In the genomic region with DNA sequence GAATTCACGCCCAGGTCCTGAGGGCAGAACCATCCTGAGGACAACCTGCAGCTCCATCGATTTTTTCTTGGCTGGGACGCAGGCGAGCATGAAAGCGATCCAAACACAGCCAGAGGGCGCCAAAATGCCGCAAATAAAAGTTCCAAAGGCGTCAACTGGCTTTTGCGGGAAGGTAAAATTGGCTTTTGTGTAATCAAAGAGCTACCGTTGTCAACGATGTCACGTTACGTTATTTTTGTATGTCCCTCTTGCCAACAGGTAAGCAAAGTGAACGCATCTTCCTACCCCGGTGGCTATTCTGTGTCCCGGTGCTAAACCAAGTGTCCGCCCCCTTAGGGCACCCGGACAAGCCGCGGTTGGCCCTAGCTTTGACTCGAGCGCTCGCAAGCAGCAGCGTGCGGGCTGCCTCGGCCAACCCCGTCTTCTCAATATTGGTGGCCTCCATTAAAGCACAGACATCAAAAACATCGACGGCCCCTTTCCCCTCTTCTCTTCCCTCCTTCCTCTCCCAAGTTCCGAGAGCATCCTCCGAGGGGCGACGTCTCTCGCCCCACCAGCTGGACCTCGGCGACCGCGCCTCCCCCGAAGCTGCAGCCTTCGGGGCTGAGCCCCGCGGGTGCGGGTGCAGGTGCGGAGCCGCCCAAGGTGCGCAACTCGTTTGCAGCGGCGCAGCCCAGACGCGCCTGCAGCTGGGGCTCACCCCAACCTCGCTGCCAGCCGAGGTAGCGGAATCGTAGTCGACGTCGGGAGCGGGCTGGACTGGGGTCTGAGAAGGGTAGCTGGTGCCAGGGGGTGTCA, we compare ENCODE assay signal across 8 cellular contexts. TPM values are rescaled to one million over a fixed set of nuclear protein-coding genes. Genes with fewer than 3 reads are reported as not detected.
DNase-seq lines count a peak whose midpoint lies in the region; ATAC-seq, FAIRE-seq and TF ChIP-seq lines count a peak whose summit lies in the region.

No MANE protein-coding gene starts in this region.

- BruUV-seq in endothelial cell of umbilical vein (replicated peaks; lab: Mats Ljungman, UMichigan), result no TSS peak

- H3K9me3 Mint-ChIP-seq in CD8-positive, alpha-beta T cell, result no peaks in the 10 kb centered on the region
- H3K9me3 Mint-ChIP-seq in activated CD4-positive, alpha-beta T cell treated with anti-CD3 and anti-CD28 coated beads, Interleukin-2, amount 10 ng/mL, durations not matched to agents 24 days and 14 days, result no peaks in the 10 kb centered on the region
- H3K9me3 Mint-ChIP-seq in stimulated activated memory B cell treated with anti-CD40 and anti-IgM and Interleukin-4, amounts not matched to agents 10 μg/mL and 1 μg/mL and 100 μg/mL, for 72 hours, result no peaks in the 10 kb centered on the region

- no peaks in the 10 kb centered on the region for H3K9me1 ChIP-seq in endothelial cell of umbilical vein (replicated peaks; ENCODE audit: control insufficient read depth, extremely low read depth, insufficient read depth, low read length)

- no peak for TF ChIP-seq CTCF in CD8-positive, alpha-beta T cell (IDR thresholded peaks at IDR 0.05)
- TF ChIP-seq CTCF in endothelial cell of umbilical vein (IDR thresholded peaks at IDR 0.05; ENCODE audit: extremely low read depth in 1 of 2, insufficient read depth in 1 of 2, low read depth in 1 of 2, low read length in 2 of 2), result peak; percentile 74 to 87

- H2AFZ ChIP-seq in endothelial cell of umbilical vein (ENCODE audit: low read depth, low read length), result peak overlapping the region; percentile 88

- peaks cover 10% of the 10 kb centered on the region for H3K4me1 ChIP-seq in CD8-positive, alpha-beta T cell (ENCODE audit: insufficient read depth, low read length)
- peaks cover 24% of the 10 kb centered on the region for H3K4me1 ChIP-seq in endothelial cell of umbilical vein (ENCODE audit: control insufficient read depth, extremely low read depth, insufficient read depth, low read length)

- peaks cover 39% of the 10 kb centered on the region for H3K79me2 ChIP-seq in endothelial cell of umbilical vein (ENCODE audit: control insufficient read depth, insufficient read depth, low read length)

- H3K9ac ChIP-seq in endothelial cell of umbilical vein (replicated peaks; ENCODE audit: extremely low read depth, insufficient read depth, low read length), result no peak overlapping the region

- H3K27ac Mint-ChIP-seq in CD8-positive, alpha-beta T cell, result no peak overlapping the region
- no peak overlapping the region for H3K27ac Mint-ChIP-seq in activated CD4-positive, alpha-beta T cell treated with anti-CD3 and anti-CD28 coated beads, Interleukin-2, amount 10 ng/mL, durations not matched to agents 24 days and 14 days
- H3K27ac Mint-ChIP-seq in stimulated activated memory B cell treated with anti-CD40 and anti-IgM and Interleukin-4, amounts not matched to agents 10 μg/mL and 1 μg/mL and 100 μg/mL, for 72 hours, result peak overlapping the region; percentile 89

- no peak for TF ChIP-seq POLR2A in endothelial cell of umbilical vein (IDR thresholded peaks at IDR 0.05; ENCODE audit: low read depth, low read length)

- no peak for ATAC-seq in CD8-positive, alpha-beta T cell
- ATAC-seq in GM19397 (IDR thresholded peaks at IDR 0.05; ENCODE audit: unreplicated experiment) (peak; percentile 35), HG03457 (IDR thresholded peaks at IDR 0.05; ENCODE audit: unreplicated experiment) (peak; percentile 32)
- ATAC-seq in stimulated activated memory B cell treated with anti-CD40 and anti-IgM and Interleukin-4, amounts not matched to agents 10 μg/mL and 1 μg/mL and 100 μg/mL, for 72 hours, result peak; percentile 68

- intact Hi-C loops in CD8-positive, alpha-beta T cell (cut with DNase I, micrococcal nuclease), result loop anchor here in 1 of 2 experiments (5.0 kb wide), 1 partner anchor 1101 kb away; no protein-coding TSS in a partner anchor
- intact Hi-C loops in activated CD4-positive, alpha-beta T cell treated with anti-CD3 and anti-CD28 coated beads, Interleukin-2, amount 10 ng/mL, durations not matched to agents 24 days and 14 days (cut with micrococcal nuclease), result loop anchor here (1.0 kb wide), 1 partner anchor 1098 kb away; no protein-coding TSS in a partner anchor
- intact Hi-C loops in endothelial cell of umbilical vein (cut with micrococcal nuclease), result loop anchor here (1.0 to 2.0 kb wide), 3 partner anchors 220 to 1098 kb away; no protein-coding TSS in a partner anchor

- peak overlapping the region; percentile 84 for H3K4me2 ChIP-seq in endothelial cell of umbilical vein (ENCODE audit: insufficient read depth, low read length)

- peaks cover 37% of the 10 kb centered on the region for H3K27me3 Mint-ChIP-seq in CD8-positive, alpha-beta T cell (ENCODE audit: low read depth)
- H3K27me3 Mint-ChIP-seq in activated CD4-positive, alpha-beta T cell treated with anti-CD3 and anti-CD28 coated beads, Interleukin-2, amount 10 ng/mL, durations not matched to agents 24 days and 14 days, result peaks cover 43% of the 10 kb centered on the region
- H3K27me3 Mint-ChIP-seq in stimulated activated memory B cell treated with anti-CD40 and anti-IgM and Interleukin-4, amounts not matched to agents 10 μg/mL and 1 μg/mL and 100 μg/mL, for 72 hours, result no peaks in the 10 kb centered on the region

- peak in 1 of 7 experiments; percentile 11 for DNase-seq in CD8-positive, alpha-beta T cell
- peak; percentile 96 for DNase-seq in NCI-H446 (lab: John Stamatoyannopoulos, UW)
- peak; percentile 83 for DNase-seq in activated CD4-positive, alpha-beta T cell treated with anti-CD3 and anti-CD28 coated beads, Interleukin-2, amount 10 ng/mL, durations not matched to agents 24 days and 14 days
- peak; percentile 87 for DNase-seq in endothelial cell of umbilical vein (ENCODE audit: low read depth, low spot score)
- DNase-seq in medulla oblongata (ENCODE audit: extremely low spot score), result peak; percentile 91

- no peaks in the 10 kb centered on the region for H3K36me3 Mint-ChIP-seq in CD8-positive, alpha-beta T cell
- H3K36me3 Mint-ChIP-seq in activated CD4-positive, alpha-beta T cell treated with anti-CD3 and anti-CD28 coated beads, Interleukin-2, amount 10 ng/mL, durations not matched to agents 24 days and 14 days (ENCODE audit: low read depth), result peaks cover 3% of the 10 kb centered on the region
- peaks cover 18% of the 10 kb centered on the region for H3K36me3 Mint-ChIP-seq in stimulated activated memory B cell treated with anti-CD40 and anti-IgM and Interleukin-4, amounts not matched to agents 10 μg/mL and 1 μg/mL and 100 μg/mL, for 72 hours

- no peak overlapping the region for H3K27ac ChIP-seq in CD8-positive, alpha-beta T cell (ENCODE audit: low read depth, low read length)
- no peak overlapping the region for H3K27ac ChIP-seq in endothelial cell of umbilical vein (ENCODE audit: insufficient read depth, low read depth, low read length)

- H4K20me1 ChIP-seq in endothelial cell of umbilical vein (replicated peaks; ENCODE audit: control insufficient read depth, extremely low read depth, insufficient read depth, low read length), result no peaks in the 10 kb centered on the region

- H3K36me3 ChIP-seq in CD8-positive, alpha-beta T cell (ENCODE audit: insufficient read depth, low read length), result no peaks in the 10 kb centered on the region
- H3K36me3 ChIP-seq in endothelial cell of umbilical vein (ENCODE audit: control insufficient read depth in 2 of 2, extremely low read depth in 1 of 2, insufficient read depth in 2 of 2, low read length in 2 of 2), result no peaks in the 10 kb centered on the region

- no peak overlapping the region for H3K4me3 ChIP-seq in CD8-positive, alpha-beta T cell (ENCODE audit: low read depth, low read length)
- H3K4me3 ChIP-seq in endothelial cell of umbilical vein (replicated peaks in 1 of 3; ENCODE audit: insufficient read depth in 1 of 3, low read depth in 1 of 3, low read length in 3 of 3), result peak overlapping the region; percentile 45 to 87 (median 63)

- CTCF ChIA-PET in CD8-positive, alpha-beta T cell (lab: Charles Lee), result interaction anchor here (0.6 to 1.0 kb wide), 2 partner anchors 26 to 401 kb away, joined by 4 read pairs; no protein-coding TSS in a partner anchor
- CTCF ChIA-PET in endothelial cell of umbilical vein (lab: Charles Lee), result interaction anchor here (0.6 to 6.2 kb wide), 95 partner anchors 8 to 1483 kb away, joined by 3 to 333 read pairs (median 4); no protein-coding TSS in a partner anchor

- H3K4me3 Mint-ChIP-seq in CD8-positive, alpha-beta T cell, result peak overlapping the region; percentile 58
- H3K4me3 Mint-ChIP-seq in activated CD4-positive, alpha-beta T cell treated with anti-CD3 and anti-CD28 coated beads, Interleukin-2, amount 10 ng/mL, durations not matched to agents 24 days and 14 days, result peak overlapping the region; percentile 55
- H3K4me3 Mint-ChIP-seq in stimulated activated memory B cell treated with anti-CD40 and anti-IgM and Interleukin-4, amounts not matched to agents 10 μg/mL and 1 μg/mL and 100 μg/mL, for 72 hours, result peak overlapping the region; percentile 88

- POLR2A ChIA-PET in CD8-positive, alpha-beta T cell (lab: Charles Lee), result no interaction called here
- POLR2A ChIA-PET in endothelial cell of umbilical vein (lab: Charles Lee), result interaction anchor here (0.6 to 2.1 kb wide), 4 partner anchors 10 to 1089 kb away, joined by 3 to 8 read pairs (median 5); no protein-coding TSS in a partner anchor

- peaks cover 17% of the 10 kb centered on the region for H3K27me3 ChIP-seq in CD8-positive, alpha-beta T cell (ENCODE audit: insufficient read depth, low read length)
- H3K27me3 ChIP-seq in endothelial cell of umbilical vein (ENCODE audit: control insufficient read depth in 2 of 2, insufficient read depth in 2 of 2, low read length in 2 of 2), result peaks cover 5 to 10% of the 10 kb centered on the region in 2 experiments

- dilution Hi-C loops in endothelial cell of umbilical vein (cut with MboI; ENCODE audit: extremely low pct_ligation_motif_present, low sequenced_read_pairs), result no loop called here

- FAIRE-seq in endothelial cell of umbilical vein (lab: Jason Lieb, UNC), result peak; percentile 89

- H3K4me1 Mint-ChIP-seq in CD8-positive, alpha-beta T cell (ENCODE audit: low read depth), result peaks cover 13% of the 10 kb centered on the region
- peaks cover 6% of the 10 kb centered on the region for H3K4me1 Mint-ChIP-seq in activated CD4-positive, alpha-beta T cell treated with anti-CD3 and anti-CD28 coated beads, Interleukin-2, amount 10 ng/mL, durations not matched to agents 24 days and 14 days
- peaks cover 60% of the 10 kb centered on the region for H3K4me1 Mint-ChIP-seq in stimulated activated memory B cell treated with anti-CD40 and anti-IgM and Interleukin-4, amounts not matched to agents 10 μg/mL and 1 μg/mL and 100 μg/mL, for 72 hours

- H3K9me3 ChIP-seq in CD8-positive, alpha-beta T cell (ENCODE audit: low read length), result no peaks in the 10 kb centered on the region
- H3K9me3 ChIP-seq in endothelial cell of umbilical vein (replicated peaks; ENCODE audit: control insufficient read depth, insufficient read depth, low read length), result no peaks in the 10 kb centered on the region

RNA-seq across cellular contexts. Expression of gene BASP1, which starts 1.1 kb away (rescaled TPM):
- under 1 TPM; 0.22 to 0.43 TPM for total RNA-seq in CD8-positive, alpha-beta T cell
- 0.33 and 0.37 TPM in 2 replicates for total RNA-seq in activated CD4-positive, alpha-beta T cell treated with anti-CD3 and anti-CD28 coated beads, Interleukin-2, amount 10 ng/mL, durations not matched to agents 24 days and 14 days
- 79.3 and 102 TPM in 2 replicates for total RNA-seq in endothelial cell of umbilical vein
- 58.5 and 69.4 TPM in 2 replicates for polyA plus RNA-seq in endothelial cell of umbilical vein
- 52.8 and 59.1 TPM in 2 replicates for polyA plus RNA-seq in endothelial cell of umbilical vein (2011; cell fraction: cytosol; rRNA removed)
- polyA plus RNA-seq in endothelial cell of umbilical vein (2011; cell fraction: nucleus; rRNA removed), result 16.5 and 27.1 TPM in 2 replicates
- polyA plus RNA-seq in endothelial cell of umbilical vein (2012), result 78.6 and 111 TPM in 2 replicates
- 25.2 and 26.8 TPM in 2 replicates for polyA minus RNA-seq in endothelial cell of umbilical vein
- polyA minus RNA-seq in endothelial cell of umbilical vein (2011; cell fraction: cytosol; rRNA and poly(A)+ RNA removed), result 164 TPM
- 8.5 and 8.9 TPM in 2 replicates for polyA minus RNA-seq in endothelial cell of umbilical vein (2011; cell fraction: nucleus; rRNA and poly(A)+ RNA removed)

Comparison
In these comparisons a context has a peak if more than half of its experiments do, and no peak if none do; other contexts are left out.
1. RNA of gene BASP1, which starts 1.1 kb away (total RNA-seq): 79.3 to 102 TPM in endothelial cell of umbilical vein; 0.22 to 0.43 TPM in CD8-positive, alpha-beta T cell and 0.33 to 0.37 TPM in activated CD4-positive, alpha-beta T cell treated with anti-CD3 and anti-CD28 coated beads, Interleukin-2, amount 10 ng/mL, durations not matched to agents 24 days and 14 days; every median in the first group is over 10 times any median in the second.
2. Peak in every context shown above with its lines, with median percentiles within 50 percentile points of each other: H3K4me3 Mint-ChIP-seq.